ENCODE assay signal across 12 cellular contexts in genomic region chr6:108921547-108922331, GRCh38.
A peak's percentile ranks its signal among the peaks of the same experiment; 100 is the strongest.
DNase-seq lines count a peak whose midpoint lies in the region; ATAC-seq and TF ChIP-seq lines count a peak whose summit lies in the region.
"Had no signal": no experiment of that assay in that cellular context is flagged by ENCODE, and none has a peak within 500 bp of the region (broad histone marks: within the 10 kb centered on the region; RNA-seq: fewer than 3 reads in every experiment).

No MANE protein-coding gene starts in this region.

- peaks cover 0 to 5% of the 10 kb centered on the region in 2 donors for H3K36me3 Mint-ChIP-seq in CD4-positive, alpha-beta memory T cell
- H3K36me3 Mint-ChIP-seq in natural killer cell treated with Interleukin-12 subunit alpha and Interleukin-12 subunit beta and Interleukin-15 and Interleukin-18, amount 100 ng/mL, for 72 hours = peaks cover 7% of the 10 kb centered on the region

- H3K27me3 Mint-ChIP-seq in CD4-positive, alpha-beta memory T cell = no peaks in the 10 kb centered on the region
- H3K27me3 Mint-ChIP-seq in natural killer cell treated with Interleukin-12 subunit alpha and Interleukin-12 subunit beta and Interleukin-15 and Interleukin-18, amount 100 ng/mL, for 72 hours = peaks cover 6 to 8% of the 10 kb centered on the region in 2 donors

- POLR2A ChIA-PET in CD4-positive, alpha-beta memory T cell (lab: Charles Lee; ENCODE audit: partially characterized antibody) = interaction anchor here (1.0 to 1.1 kb wide), 2 partner anchors 16 to 50 kb away, joined by 3 to 4 read pairs; no protein-coding TSS in a partner anchor

- DNase-seq in CD4-positive, alpha-beta memory T cell = no peak
- DNase-seq in MV-4-11 (lab: John Stamatoyannopoulos, UW) (peak; percentile 97), astrocyte of the hippocampus (ENCODE audit: low read depth, low spot score) (peak; percentile 58), left lobe of liver (ENCODE audit: low spot score) (no peak), ascending aorta (ENCODE audit: low spot score in 2 of 2) (no peak)
- DNase-seq in natural killer cell treated with Interleukin-12 subunit alpha and Interleukin-12 subunit beta and Interleukin-15 and Interleukin-18, amount 100 ng/mL, for 72 hours (ENCODE audit: low spot score) = peak; percentile 71
- DNase-seq: erythroblast, NCI-H2171, occipital lobe, testis had no signal

- H3K9me3 Mint-ChIP-seq in CD4-positive, alpha-beta memory T cell = peaks cover 0 to 6% (median under 1%) of the 10 kb centered on the region in 8 donors
- H3K9me3 Mint-ChIP-seq in natural killer cell treated with Interleukin-12 subunit alpha and Interleukin-12 subunit beta and Interleukin-15 and Interleukin-18, amount 100 ng/mL, for 72 hours = peaks cover 4% of the 10 kb centered on the region

- no peaks in the 10 kb centered on the region for H3K36me3 ChIP-seq in CD4-positive, alpha-beta memory T cell (ENCODE audit: insufficient read depth, low read length)
- H3K36me3 ChIP-seq in ascending aorta = no peaks in the 10 kb centered on the region

- H3K4me1 Mint-ChIP-seq in CD4-positive, alpha-beta memory T cell = peaks cover 25 to 61% (median 37%) of the 10 kb centered on the region in 4 donors
- peaks cover 32 to 35% of the 10 kb centered on the region in 2 donors for H3K4me1 Mint-ChIP-seq in natural killer cell treated with Interleukin-12 subunit alpha and Interleukin-12 subunit beta and Interleukin-15 and Interleukin-18, amount 100 ng/mL, for 72 hours (ENCODE audit: low read depth in 2 of 2)

- H3K27me3 ChIP-seq in CD4-positive, alpha-beta memory T cell (ENCODE audit: insufficient read depth, low read length) = no peaks in the 10 kb centered on the region
- H3K27me3 ChIP-seq in ascending aorta = no peaks in the 10 kb centered on the region
- H3K27me3 ChIP-seq: testis had no signal

- peak overlapping the region in 2 of 8 donors; percentile 4 to 25 for H3K4me3 Mint-ChIP-seq in CD4-positive, alpha-beta memory T cell
- H3K4me3 Mint-ChIP-seq in natural killer cell treated with Interleukin-12 subunit alpha and Interleukin-12 subunit beta and Interleukin-15 and Interleukin-18, amount 100 ng/mL, for 72 hours = peak overlapping the region; percentile 55

- CTCF ChIA-PET in CD4-positive, alpha-beta memory T cell (lab: Charles Lee; ENCODE audit: partially characterized antibody) = interaction anchor here (1.3 to 4.0 kb wide), 4 partner anchors 10 to 153 kb away, joined by 3 to 13 read pairs (median 7); no protein-coding TSS in a partner anchor

- peaks cover 40% of the 10 kb centered on the region for H3K4me1 ChIP-seq in CD4-positive, alpha-beta memory T cell (ENCODE audit: insufficient read depth, low read length)
- peaks cover 0 to 13% of the 10 kb centered on the region in 2 donors for H3K4me1 ChIP-seq in ascending aorta
- H3K4me1 ChIP-seq: testis had no signal

- peak; percentile 94 to 96 for ATAC-seq in natural killer cell treated with Interleukin-12 subunit alpha and Interleukin-12 subunit beta and Interleukin-15 and Interleukin-18, amount 100 ng/mL, for 72 hours
- ATAC-seq in HG02623 (IDR thresholded peaks at IDR 0.05; ENCODE audit: unreplicated experiment) (no peak), left lobe of liver (no peak), GM19467 (IDR thresholded peaks at IDR 0.05; ENCODE audit: unreplicated experiment) (no peak)

- no peak overlapping the region for H3K27ac ChIP-seq in CD4-positive, alpha-beta memory T cell (ENCODE audit: low read depth, low read length)
- no peak overlapping the region for H3K27ac ChIP-seq in ascending aorta
- H3K27ac ChIP-seq: testis had no signal

- TF ChIP-seq CTCF in ascending aorta (IDR thresholded peaks at IDR 0.05) = no peak

- H3K4me3 ChIP-seq in CD4-positive, alpha-beta memory T cell (ENCODE audit: low read length in 2 of 2) = no peak overlapping the region
- H3K4me3 ChIP-seq in ascending aorta = no peak overlapping the region
- H3K4me3 ChIP-seq: testis had no signal

- no peaks in the 10 kb centered on the region for H3K9me3 ChIP-seq in CD4-positive, alpha-beta memory T cell (ENCODE audit: control insufficient read depth in 1 of 2, low read length in 2 of 2)
- no peaks in the 10 kb centered on the region for H3K9me3 ChIP-seq in ascending aorta
- H3K9me3 ChIP-seq: testis had no signal

- intact Hi-C loops in CD4-positive, alpha-beta memory T cell (cut with micrococcal nuclease) = no loop called here
- intact Hi-C loops in ascending aorta (cut with DNase I) = no loop called here

- peak overlapping the region in 6 of 7 donors; percentile 1 to 68 (median 26) for H3K27ac Mint-ChIP-seq in CD4-positive, alpha-beta memory T cell
- H3K27ac Mint-ChIP-seq in natural killer cell treated with Interleukin-12 subunit alpha and Interleukin-12 subunit beta and Interleukin-15 and Interleukin-18, amount 100 ng/mL, for 72 hours = peak overlapping the region; percentile 41 to 80

Comparison
In these comparisons a context has a peak if more than half of its experiments do, and no peak if none do; other contexts are left out.
1. DNase-seq: peak in MV-4-11 (single experiment), astrocyte of the hippocampus (single experiment) and natural killer cell treated with Interleukin-12 subunit alpha and Interleukin-12 subunit beta and Interleukin-15 and Interleukin-18, amount 100 ng/mL, for 72 hours (single experiment); none in CD4-positive, alpha-beta memory T cell (0 of 5), left lobe of liver (single experiment) and ascending aorta (0 of 2).
2. ATAC-seq: peak in natural killer cell treated with Interleukin-12 subunit alpha and Interleukin-12 subunit beta and Interleukin-15 and Interleukin-18, amount 100 ng/mL, for 72 hours (2 of 2); none in HG02623 (single experiment), left lobe of liver (single experiment) and GM19467 (single experiment).